In the genomic region with DNA sequence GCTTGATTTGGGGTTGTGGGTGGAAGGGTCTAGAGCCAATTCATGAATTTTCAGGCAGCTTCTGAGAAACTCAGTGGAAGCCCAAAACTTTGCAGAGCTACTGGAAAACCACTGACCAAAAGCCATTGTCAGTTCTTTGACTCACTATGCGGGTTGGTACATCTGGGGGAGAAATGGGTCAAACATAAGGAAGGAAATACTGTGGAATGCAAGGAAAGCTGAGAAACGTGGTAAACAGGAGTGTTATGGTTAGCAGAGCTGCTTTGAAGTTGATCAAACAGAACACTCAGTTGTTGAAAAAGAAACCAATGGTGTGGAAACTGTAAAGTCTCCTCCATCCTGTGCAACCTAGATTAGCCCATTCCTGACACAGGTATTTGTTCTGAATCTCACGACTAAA, we compare ENCODE assay signal across 1 cellular context.
TF ChIP-seq lines count a peak whose summit lies in the region.

No MANE protein-coding gene starts in this region.

TF ChIP-seq in HepG2, 621 proteins besides CTCF, POLR2A, EP300 and RAD21 (continued from another document and continues in another):
- TF ChIP-seq, protein P1, sequence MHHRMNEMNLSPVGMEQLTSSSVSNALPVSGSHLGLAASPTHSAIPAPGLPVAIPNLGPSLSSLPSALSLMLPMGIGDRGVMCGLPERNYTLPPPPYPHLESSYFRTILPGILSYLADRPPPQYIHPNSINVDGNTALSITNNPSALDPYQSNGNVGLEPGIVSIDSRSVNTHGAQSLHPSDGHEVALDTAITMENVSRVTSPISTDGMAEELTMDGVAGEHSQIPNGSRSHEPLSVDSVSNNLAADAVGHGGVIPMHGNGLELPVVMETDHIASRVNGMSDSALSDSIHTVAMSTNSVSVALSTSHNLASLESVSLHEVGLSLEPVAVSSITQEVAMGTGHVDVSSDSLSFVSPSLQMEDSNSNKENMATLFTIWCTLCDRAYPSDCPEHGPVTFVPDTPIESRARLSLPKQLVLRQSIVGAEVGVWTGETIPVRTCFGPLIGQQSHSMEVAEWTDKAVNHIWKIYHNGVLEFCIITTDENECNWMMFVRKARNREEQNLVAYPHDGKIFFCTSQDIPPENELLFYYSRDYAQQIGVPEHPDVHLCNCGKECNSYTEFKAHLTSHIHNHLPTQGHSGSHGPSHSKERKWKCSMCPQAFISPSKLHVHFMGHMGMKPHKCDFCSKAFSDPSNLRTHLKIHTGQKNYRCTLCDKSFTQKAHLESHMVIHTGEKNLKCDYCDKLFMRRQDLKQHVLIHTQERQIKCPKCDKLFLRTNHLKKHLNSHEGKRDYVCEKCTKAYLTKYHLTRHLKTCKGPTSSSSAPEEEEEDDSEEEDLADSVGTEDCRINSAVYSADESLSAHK (CRISPR knock-in tag; IDR thresholded peaks at IDR 0.05; ENCODE audit: borderline replicate concordance), result no peak
- TF ChIP-seq MXD4 (CRISPR knock-in tag; IDR thresholded peaks at IDR 0.05) (no peak), KDM5B (CRISPR knock-in tag; IDR thresholded peaks at IDR 0.05; ENCODE audit: borderline replicate concordance) (no peak), NFYB (CRISPR knock-in tag; IDR thresholded peaks at IDR 0.05) (no peak), ZNF253 (CRISPR knock-in tag; IDR thresholded peaks at IDR 0.05; ENCODE audit: borderline replicate concordance) (no peak), ZNF614 (CRISPR knock-in tag; IDR thresholded peaks at IDR 0.05; ENCODE audit: borderline replicate concordance) (0 out of 2 replicates have a peak, but pooled peaks have one; percentile 42), U2AF2 (IDR thresholded peaks at IDR 0.05; ENCODE audit: low read depth, low read length) (no peak), CREM (IDR thresholded peaks at IDR 0.05) (peak; percentile 57), CREM (CRISPR knock-in tag; IDR thresholded peaks at IDR 0.05) (no peak), ZNF333 (CRISPR knock-in tag; IDR thresholded peaks at IDR 0.05; ENCODE audit: borderline replicate concordance) (no peak), REPIN1 (CRISPR knock-in tag; IDR thresholded peaks at IDR 0.05; ENCODE audit: borderline replicate concordance, low read depth) (no peak), HDAC2 (CRISPR knock-in tag; IDR thresholded peaks at IDR 0.05) (peak; percentile 67; the same call in 1 of the 2 replicates), DPF2 (CRISPR knock-in tag; IDR thresholded peaks at IDR 0.05; ENCODE audit: borderline replicate concordance, low read depth) (peak; percentile 53; the same call in 1 of the 2 replicates), ZSCAN22 (CRISPR knock-in tag; IDR thresholded peaks at IDR 0.05) (no peak; the same call in 1 of the 2 replicates), MEIS1 (CRISPR knock-in tag; IDR thresholded peaks at IDR 0.05; ENCODE audit: borderline replicate concordance) (no peak), SNAPC2 (CRISPR knock-in tag; IDR thresholded peaks at IDR 0.05) (no peak), SOX6 (IDR thresholded peaks at IDR 0.05) (no peak), SOX6 (CRISPR knock-in tag; IDR thresholded peaks at IDR 0.05) (no peak), BHLHE40 (IDR thresholded peaks at IDR 0.05; ENCODE audit: low read length) (peak; percentile 19; the same call in 1 of the 2 replicates), TBP (CRISPR knock-in tag; IDR thresholded peaks at IDR 0.05) (no peak), SAP130 (CRISPR knock-in tag; IDR thresholded peaks at IDR 0.05; ENCODE audit: low read depth) (peak; percentile 75), PCBP2 (optimal IDR thresholded peaks at IDR 0.05; ENCODE audit: low read depth, low read length, poor library complexity, severe bottlenecking) (no peak), NR2F6 (IDR thresholded peaks at IDR 0.05) (peak; percentile 50), NR2F6 (CRISPR knock-in tag; IDR thresholded peaks at IDR 0.05) (peak; percentile 72), MED13 (CRISPR knock-in tag; IDR thresholded peaks at IDR 0.05) (no peak), CCAR2 (optimal IDR thresholded peaks at IDR 0.05; ENCODE audit: low read depth, low read length) (no peak), NR2F2 (IDR thresholded peaks at IDR 0.05; ENCODE audit: borderline replicate concordance, low read depth) (no peak), GATAD1 (CRISPR knock-in tag; IDR thresholded peaks at IDR 0.05) (no peak; the same call in 1 of the 2 replicates), ZNF841 (CRISPR knock-in tag; IDR thresholded peaks at IDR 0.05; ENCODE audit: borderline replicate concordance) (no peak), ZNF12 (CRISPR knock-in tag; IDR thresholded peaks at IDR 0.05) (peak; percentile 23; the same call in 1 of the 2 replicates)
- TF ChIP-seq, protein P2, sequence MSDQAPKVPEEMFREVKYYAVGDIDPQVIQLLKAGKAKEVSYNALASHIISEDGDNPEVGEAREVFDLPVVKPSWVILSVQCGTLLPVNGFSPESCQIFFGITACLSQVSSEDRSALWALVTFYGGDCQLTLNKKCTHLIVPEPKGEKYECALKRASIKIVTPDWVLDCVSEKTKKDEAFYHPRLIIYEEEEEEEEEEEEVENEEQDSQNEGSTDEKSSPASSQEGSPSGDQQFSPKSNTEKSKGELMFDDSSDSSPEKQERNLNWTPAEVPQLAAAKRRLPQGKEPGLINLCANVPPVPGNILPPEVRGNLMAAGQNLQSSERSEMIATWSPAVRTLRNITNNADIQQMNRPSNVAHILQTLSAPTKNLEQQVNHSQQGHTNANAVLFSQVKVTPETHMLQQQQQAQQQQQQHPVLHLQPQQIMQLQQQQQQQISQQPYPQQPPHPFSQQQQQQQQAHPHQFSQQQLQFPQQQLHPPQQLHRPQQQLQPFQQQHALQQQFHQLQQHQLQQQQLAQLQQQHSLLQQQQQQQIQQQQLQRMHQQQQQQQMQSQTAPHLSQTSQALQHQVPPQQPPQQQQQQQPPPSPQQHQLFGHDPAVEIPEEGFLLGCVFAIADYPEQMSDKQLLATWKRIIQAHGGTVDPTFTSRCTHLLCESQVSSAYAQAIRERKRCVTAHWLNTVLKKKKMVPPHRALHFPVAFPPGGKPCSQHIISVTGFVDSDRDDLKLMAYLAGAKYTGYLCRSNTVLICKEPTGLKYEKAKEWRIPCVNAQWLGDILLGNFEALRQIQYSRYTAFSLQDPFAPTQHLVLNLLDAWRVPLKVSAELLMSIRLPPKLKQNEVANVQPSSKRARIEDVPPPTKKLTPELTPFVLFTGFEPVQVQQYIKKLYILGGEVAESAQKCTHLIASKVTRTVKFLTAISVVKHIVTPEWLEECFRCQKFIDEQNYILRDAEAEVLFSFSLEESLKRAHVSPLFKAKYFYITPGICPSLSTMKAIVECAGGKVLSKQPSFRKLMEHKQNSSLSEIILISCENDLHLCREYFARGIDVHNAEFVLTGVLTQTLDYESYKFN (CRISPR knock-in tag; conservative IDR thresholded peaks at IDR 0.05), result peak; percentile 68
- TF ChIP-seq, protein P3, sequence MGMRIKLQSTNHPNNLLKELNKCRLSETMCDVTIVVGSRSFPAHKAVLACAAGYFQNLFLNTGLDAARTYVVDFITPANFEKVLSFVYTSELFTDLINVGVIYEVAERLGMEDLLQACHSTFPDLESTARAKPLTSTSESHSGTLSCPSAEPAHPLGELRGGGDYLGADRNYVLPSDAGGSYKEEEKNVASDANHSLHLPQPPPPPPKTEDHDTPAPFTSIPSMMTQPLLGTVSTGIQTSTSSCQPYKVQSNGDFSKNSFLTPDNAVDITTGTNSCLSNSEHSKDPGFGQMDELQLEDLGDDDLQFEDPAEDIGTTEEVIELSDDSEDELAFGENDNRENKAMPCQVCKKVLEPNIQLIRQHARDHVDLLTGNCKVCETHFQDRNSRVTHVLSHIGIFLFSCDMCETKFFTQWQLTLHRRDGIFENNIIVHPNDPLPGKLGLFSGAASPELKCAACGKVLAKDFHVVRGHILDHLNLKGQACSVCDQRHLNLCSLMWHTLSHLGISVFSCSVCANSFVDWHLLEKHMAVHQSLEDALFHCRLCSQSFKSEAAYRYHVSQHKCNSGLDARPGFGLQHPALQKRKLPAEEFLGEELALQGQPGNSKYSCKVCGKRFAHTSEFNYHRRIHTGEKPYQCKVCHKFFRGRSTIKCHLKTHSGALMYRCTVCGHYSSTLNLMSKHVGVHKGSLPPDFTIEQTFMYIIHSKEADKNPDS (CRISPR knock-in tag; IDR thresholded peaks at IDR 0.05), result no peak
- TF ChIP-seq, protein P4, sequence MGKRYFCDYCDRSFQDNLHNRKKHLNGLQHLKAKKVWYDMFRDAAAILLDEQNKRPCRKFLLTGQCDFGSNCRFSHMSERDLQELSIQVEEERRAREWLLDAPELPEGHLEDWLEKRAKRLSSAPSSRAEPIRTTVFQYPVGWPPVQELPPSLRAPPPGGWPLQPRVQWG (CRISPR knock-in tag; IDR thresholded peaks at IDR 0.05; ENCODE audit: borderline replicate concordance, low read depth), result no peak
- TF ChIP-seq, protein P5, sequence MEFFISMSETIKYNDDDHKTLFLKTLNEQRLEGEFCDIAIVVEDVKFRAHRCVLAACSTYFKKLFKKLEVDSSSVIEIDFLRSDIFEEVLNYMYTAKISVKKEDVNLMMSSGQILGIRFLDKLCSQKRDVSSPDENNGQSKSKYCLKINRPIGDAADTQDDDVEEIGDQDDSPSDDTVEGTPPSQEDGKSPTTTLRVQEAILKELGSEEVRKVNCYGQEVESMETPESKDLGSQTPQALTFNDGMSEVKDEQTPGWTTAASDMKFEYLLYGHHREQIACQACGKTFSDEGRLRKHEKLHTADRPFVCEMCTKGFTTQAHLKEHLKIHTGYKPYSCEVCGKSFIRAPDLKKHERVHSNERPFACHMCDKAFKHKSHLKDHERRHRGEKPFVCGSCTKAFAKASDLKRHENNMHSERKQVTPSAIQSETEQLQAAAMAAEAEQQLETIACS (CRISPR knock-in tag; IDR thresholded peaks at IDR 0.05), result no peak
- TF ChIP-seq, protein P6, sequence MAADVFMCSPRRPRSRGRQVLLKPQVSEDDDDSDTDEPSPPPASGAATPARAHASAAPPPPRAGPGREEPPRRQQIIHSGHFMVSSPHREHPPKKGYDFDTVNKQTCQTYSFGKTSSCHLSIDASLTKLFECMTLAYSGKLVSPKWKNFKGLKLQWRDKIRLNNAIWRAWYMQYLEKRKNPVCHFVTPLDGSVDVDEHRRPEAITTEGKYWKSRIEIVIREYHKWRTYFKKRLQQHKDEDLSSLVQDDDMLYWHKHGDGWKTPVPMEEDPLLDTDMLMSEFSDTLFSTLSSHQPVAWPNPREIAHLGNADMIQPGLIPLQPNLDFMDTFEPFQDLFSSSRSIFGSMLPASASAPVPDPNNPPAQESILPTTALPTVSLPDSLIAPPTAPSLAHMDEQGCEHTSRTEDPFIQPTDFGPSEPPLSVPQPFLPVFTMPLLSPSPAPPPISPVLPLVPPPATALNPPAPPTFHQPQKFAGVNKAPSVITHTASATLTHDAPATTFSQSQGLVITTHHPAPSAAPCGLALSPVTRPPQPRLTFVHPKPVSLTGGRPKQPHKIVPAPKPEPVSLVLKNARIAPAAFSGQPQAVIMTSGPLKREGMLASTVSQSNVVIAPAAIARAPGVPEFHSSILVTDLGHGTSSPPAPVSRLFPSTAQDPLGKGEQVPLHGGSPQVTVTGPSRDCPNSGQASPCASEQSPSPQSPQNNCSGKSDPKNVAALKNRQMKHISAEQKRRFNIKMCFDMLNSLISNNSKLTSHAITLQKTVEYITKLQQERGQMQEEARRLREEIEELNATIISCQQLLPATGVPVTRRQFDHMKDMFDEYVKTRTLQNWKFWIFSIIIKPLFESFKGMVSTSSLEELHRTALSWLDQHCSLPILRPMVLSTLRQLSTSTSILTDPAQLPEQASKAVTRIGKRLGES (CRISPR knock-in tag; IDR thresholded peaks at IDR 0.05; ENCODE audit: borderline replicate concordance), result no peak
- TF ChIP-seq, protein P7, sequence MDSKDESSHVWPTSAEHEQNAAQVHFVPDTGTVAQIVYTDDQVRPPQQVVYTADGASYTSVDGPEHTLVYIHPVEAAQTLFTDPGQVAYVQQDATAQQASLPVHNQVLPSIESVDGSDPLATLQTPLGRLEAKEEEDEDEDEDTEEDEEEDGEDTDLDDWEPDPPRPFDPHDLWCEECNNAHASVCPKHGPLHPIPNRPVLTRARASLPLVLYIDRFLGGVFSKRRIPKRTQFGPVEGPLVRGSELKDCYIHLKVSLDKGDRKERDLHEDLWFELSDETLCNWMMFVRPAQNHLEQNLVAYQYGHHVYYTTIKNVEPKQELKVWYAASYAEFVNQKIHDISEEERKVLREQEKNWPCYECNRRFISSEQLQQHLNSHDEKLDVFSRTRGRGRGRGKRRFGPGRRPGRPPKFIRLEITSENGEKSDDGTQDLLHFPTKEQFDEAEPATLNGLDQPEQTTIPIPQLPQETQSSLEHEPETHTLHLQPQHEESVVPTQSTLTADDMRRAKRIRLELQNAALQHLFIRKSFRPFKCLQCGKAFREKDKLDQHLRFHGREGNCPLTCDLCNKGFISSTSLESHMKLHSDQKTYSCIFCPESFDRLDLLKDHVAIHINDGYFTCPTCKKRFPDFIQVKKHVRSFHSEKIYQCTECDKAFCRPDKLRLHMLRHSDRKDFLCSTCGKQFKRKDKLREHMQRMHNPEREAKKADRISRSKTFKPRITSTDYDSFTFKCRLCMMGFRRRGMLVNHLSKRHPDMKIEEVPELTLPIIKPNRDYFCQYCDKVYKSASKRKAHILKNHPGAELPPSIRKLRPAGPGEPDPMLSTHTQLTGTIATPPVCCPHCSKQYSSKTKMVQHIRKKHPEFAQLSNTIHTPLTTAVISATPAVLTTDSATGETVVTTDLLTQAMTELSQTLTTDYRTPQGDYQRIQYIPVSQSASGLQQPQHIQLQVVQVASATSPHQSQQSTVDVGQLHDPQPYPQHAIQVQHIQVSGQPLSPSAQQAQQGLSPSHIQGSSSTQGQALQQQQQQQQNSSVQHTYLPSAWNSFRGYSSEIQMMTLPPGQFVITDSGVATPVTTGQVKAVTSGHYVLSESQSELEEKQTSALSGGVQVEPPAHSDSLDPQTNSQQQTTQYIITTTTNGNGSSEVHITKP (CRISPR knock-in tag; IDR thresholded peaks at IDR 0.05; ENCODE audit: low read depth), result peak; percentile 49; the same call in 1 of the 2 replicates
- TF ChIP-seq, protein P8, sequence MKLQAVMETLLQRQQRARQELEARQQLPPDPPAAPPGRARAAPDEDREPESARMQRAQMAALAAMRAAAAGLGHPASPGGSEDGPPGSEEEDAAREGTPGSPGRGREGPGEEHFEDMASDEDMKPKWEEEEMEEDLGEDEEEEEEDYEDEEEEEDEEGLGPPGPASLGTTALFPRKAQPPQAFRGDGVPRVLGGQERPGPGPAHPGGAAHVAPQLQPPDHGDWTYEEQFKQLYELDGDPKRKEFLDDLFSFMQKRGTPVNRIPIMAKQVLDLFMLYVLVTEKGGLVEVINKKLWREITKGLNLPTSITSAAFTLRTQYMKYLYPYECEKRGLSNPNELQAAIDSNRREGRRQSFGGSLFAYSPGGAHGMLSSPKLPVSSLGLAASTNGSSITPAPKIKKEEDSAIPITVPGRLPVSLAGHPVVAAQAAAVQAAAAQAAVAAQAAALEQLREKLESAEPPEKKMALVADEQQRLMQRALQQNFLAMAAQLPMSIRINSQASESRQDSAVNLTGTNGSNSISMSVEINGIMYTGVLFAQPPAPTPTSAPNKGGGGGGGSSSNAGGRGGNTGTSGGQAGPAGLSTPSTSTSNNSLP (IDR thresholded peaks at IDR 0.05; ENCODE audit: low read depth, low read length), result no peak
- TF ChIP-seq, protein P9, sequence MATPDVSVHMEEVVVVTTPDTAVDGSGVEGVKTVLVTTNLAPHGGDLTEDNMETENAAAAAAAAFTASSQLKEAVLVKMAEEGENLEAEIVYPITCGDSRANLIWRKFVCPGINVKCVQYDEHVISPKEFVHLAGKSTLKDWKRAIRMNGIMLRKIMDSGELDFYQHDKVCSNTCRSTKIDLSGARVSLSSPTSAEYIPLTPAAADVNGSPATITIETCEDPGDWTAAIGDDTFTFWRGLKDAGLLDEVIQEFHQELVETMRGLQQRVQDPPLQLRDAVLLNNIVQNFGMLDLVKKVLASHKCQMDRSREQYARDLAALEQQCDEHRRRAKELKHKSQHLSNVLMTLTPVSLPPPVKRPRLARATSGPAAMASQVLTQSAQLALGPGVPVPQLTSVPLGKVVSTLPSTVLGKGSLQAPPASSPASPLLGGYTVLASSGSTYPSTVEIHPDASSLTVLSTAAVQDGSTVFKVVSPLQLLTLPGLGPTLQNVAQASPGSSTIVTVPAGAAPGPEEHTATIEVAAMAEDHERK (CRISPR knock-in tag; IDR thresholded peaks at IDR 0.05; ENCODE audit: low read depth), result no peak
